In genomic region chr6:16964553-16965499, GRCh38 we compare ENCODE assay signal across 8 cellular contexts.
DNase-seq lines count a peak whose midpoint lies in the region; ATAC-seq and TF ChIP-seq lines count a peak whose summit lies in the region.

No MANE protein-coding gene starts in this region.

- H3K4me1 ChIP-seq in mucosa of descending colon (ENCODE audit: low read depth) = no peaks in the 10 kb centered on the region

- no peak overlapping the region for H3K4me3 ChIP-seq in mucosa of descending colon

- DNase-seq in AG20443 (ENCODE audit: low spot score) (peak; percentile 83), NOMO-1 treated with dmso at 0.1 percent for 144 hours (lab: John Stamatoyannopoulos, UW; ENCODE audit: unreplicated experiment) (peak; percentile 46), epidermal melanocyte (ENCODE audit: insufficient read length, low spot score) (peak; percentile 42), mucosa of descending colon (peak; percentile 64 to 82 (median 77))
- peak; percentile 37 for DNase-seq in activated CD8-positive, alpha-beta memory T cell treated with anti-CD3 and anti-CD28 coated beads, Interleukin-2, amount 50 U/mL, for 24 hours (ENCODE audit: extremely low read depth)
- DNase-seq in stimulated activated CD8-positive, alpha-beta memory T cell treated with anti-CD3 and anti-CD28 coated beads, Interleukin-4, amount 100 ng/mL, for 4 hours (ENCODE audit: low read depth in 2 of 2, low spot score in 1 of 2) = peak; percentile 15

- no peaks in the 10 kb centered on the region for H3K36me3 ChIP-seq in mucosa of descending colon (ENCODE audit: low read depth)

- intact Hi-C loops in mucosa of descending colon (cut with DNase I, micrococcal nuclease) = no loop called here

- TF ChIP-seq CTCF in mucosa of descending colon (IDR thresholded peaks at IDR 0.05) = peak; percentile 84

- no peaks in the 10 kb centered on the region for H3K9me3 ChIP-seq in mucosa of descending colon

- ATAC-seq in GM18907 (IDR thresholded peaks at IDR 0.05; ENCODE audit: unreplicated experiment) (peak; percentile 88), HG03442 (IDR thresholded peaks at IDR 0.05; ENCODE audit: unreplicated experiment) (peak; percentile 90), mucosa of descending colon (peak; percentile 96)

Comparison
In these comparisons a context has a peak if more than half of its experiments do, and no peak if none do; other contexts are left out.
1. DNase-seq: peak in every context shown above with its lines; median percentile 83 in AG20443; 77 in mucosa of descending colon; 46 in NOMO-1 treated with dmso at 0.1 percent for 144 hours; 42 in epidermal melanocyte; 37 in activated CD8-positive, alpha-beta memory T cell treated with anti-CD3 and anti-CD28 coated beads, Interleukin-2, amount 50 U/mL, for 24 hours; 15 in stimulated activated CD8-positive, alpha-beta memory T cell treated with anti-CD3 and anti-CD28 coated beads, Interleukin-4, amount 100 ng/mL, for 4 hours.